Comparison of ENCODE assay signal across 1 cellular context in genomic region chr14:24315807-24316596, GRCh38.
TF ChIP-seq lines count a peak whose summit lies in the region.

No MANE protein-coding gene starts in this region.

TF ChIP-seq in HepG2, 621 proteins besides CTCF, POLR2A, EP300 and RAD21 (continued from another document):
- TF ChIP-seq AHDC1 (CRISPR knock-in tag; IDR thresholded peaks at IDR 0.05; ENCODE audit: borderline replicate concordance) (no peak), MAF1 (CRISPR knock-in tag; IDR thresholded peaks at IDR 0.05; ENCODE audit: borderline replicate concordance) (peak; percentile 95; the same call in 1 of the 2 replicates), ZNF280D (CRISPR knock-in tag; IDR thresholded peaks at IDR 0.05) (peak; percentile 94), ONECUT2 (CRISPR knock-in tag; IDR thresholded peaks at IDR 0.05) (peak; percentile 76; the same call in 1 of the 2 replicates), FOSL1 (CRISPR knock-in tag; IDR thresholded peaks at IDR 0.05; ENCODE audit: borderline replicate concordance) (peak; percentile 70), ZNF564 (CRISPR knock-in tag; IDR thresholded peaks at IDR 0.05) (no peak)
TF ChIP-seq in HepG2: peak in this region for 442.
